ENCODE assay signal across 34 cellular contexts in genomic region chr13:20206065-20206725, GRCh38. TPM values are rescaled to one million over a fixed set of nuclear protein-coding genes. Genes with fewer than 3 reads are reported as not detected.
"Had no signal": no experiment of that assay in that cellular context is flagged by ENCODE, and none has a peak within 500 bp of the region (broad histone marks: within the 10 kb centered on the region; RNA-seq: fewer than 3 reads in every experiment).

No MANE protein-coding gene starts in this region.

- H3K4me1 ChIP-seq: ascending aorta, heart left ventricle, right lobe of liver, testis, transverse colon had no signal

- DNase-seq: activated CD4-positive, alpha-beta memory T cell treated with anti-CD3 and anti-CD28 coated beads, Interleukin-2, amount 10 ng/mL, durations not matched to agents 7 days and 5 days; activated CD4-positive, alpha-beta T cell treated with anti-CD3 and anti-CD28 coated beads for 4 hours; activated CD4-positive, CD25-positive, alpha-beta regulatory T cell; activated CD8-positive, alpha-beta memory T cell treated with anti-CD3 and anti-CD28 coated beads, Interleukin-2, amount 50 U/mL, for 48 hours; activated gamma-delta T cell; activated naive CD4-positive, alpha-beta T cell treated with anti-CD3 and anti-CD28 coated beads, Interleukin-2, amount 10 ng/mL, durations not matched to agents 7 days and 5 days; activated naive CD8-positive, alpha-beta T cell treated with anti-CD3 and anti-CD28 coated beads, Interleukin-2, amount 10 ng/mL, durations not matched to agents 7 days and 5 days; activated T-cell treated with anti-CD3 and anti-CD28 coated beads, Interleukin-2, amount 50 U/mL, for 24 hours; brain microvascular endothelial cell; dorsolateral prefrontal cortex; effector memory CD8-positive, alpha-beta T cell; foreskin fibroblast; heart left ventricle; hypothalamus; immature natural killer cell; kidney; left colon; naive B cell; nephron progenitor cell; ovary; right lobe of liver; stimulated activated CD4-positive, alpha-beta T cell treated with anti-CD3 and anti-CD28 coated beads, Interleukin-4, amount 100 ng/mL, for 1 hour; stimulated activated naive CD8-positive, alpha-beta T cell treated with anti-CD3 and anti-CD28 coated beads, Interleukin-15, Interleukin-2, amounts not matched to agents 100 U/mL and 50 U/mL, for 24 hours; testis; transverse colon had no signal

- H3K36me3 Mint-ChIP-seq: activated naive CD4-positive, alpha-beta T cell treated with anti-CD3 and anti-CD28 coated beads, Interleukin-2, amount 10 ng/mL, durations not matched to agents 7 days and 5 days; immature natural killer cell had no signal

- H3K9me3 ChIP-seq: ascending aorta, neutrophil, right lobe of liver, testis, transverse colon had no signal

- H3K4me1 Mint-ChIP-seq: immature natural killer cell, nephron progenitor cell had no signal

- H3K4me3 Mint-ChIP-seq: activated CD4-positive, alpha-beta memory T cell treated with anti-CD3 and anti-CD28 coated beads, Interleukin-2, amount 10 ng/mL, durations not matched to agents 7 days and 5 days; activated naive CD4-positive, alpha-beta T cell treated with anti-CD3 and anti-CD28 coated beads, Interleukin-2, amount 10 ng/mL, durations not matched to agents 7 days and 5 days; activated naive CD8-positive, alpha-beta T cell treated with anti-CD3 and anti-CD28 coated beads, Interleukin-2, amount 10 ng/mL, durations not matched to agents 7 days and 5 days; activated T-cell treated with anti-CD3 and anti-CD28 coated beads, Interleukin-2, amount 50 U/mL, for 24 hours; effector memory CD8-positive, alpha-beta T cell; immature natural killer cell; mesothelial cell of epicardium; nephron progenitor cell had no signal

- H3K36me3 ChIP-seq: ascending aorta, brain microvascular endothelial cell, heart left ventricle, neutrophil, ovary, right lobe of liver, transverse colon had no signal

- H3K27ac Mint-ChIP-seq: activated CD4-positive, alpha-beta memory T cell treated with anti-CD3 and anti-CD28 coated beads, Interleukin-2, amount 10 ng/mL, durations not matched to agents 7 days and 5 days; activated naive CD4-positive, alpha-beta T cell treated with anti-CD3 and anti-CD28 coated beads, Interleukin-2, amount 10 ng/mL, durations not matched to agents 7 days and 5 days; activated naive CD8-positive, alpha-beta T cell treated with anti-CD3 and anti-CD28 coated beads, Interleukin-2, amount 10 ng/mL, durations not matched to agents 7 days and 5 days; activated T-cell treated with anti-CD3 and anti-CD28 coated beads, Interleukin-2, amount 50 U/mL, for 24 hours; effector memory CD8-positive, alpha-beta T cell; immature natural killer cell; mesothelial cell of epicardium; naive B cell; nephron progenitor cell; progenitor cell of endocrine pancreas had no signal

- H3K4me3 ChIP-seq: ascending aorta, coronary artery, dorsolateral prefrontal cortex, heart left ventricle, ovary, right lobe of liver, testis, transverse colon had no signal

- H3K27me3 ChIP-seq: ascending aorta, ovary, right lobe of liver, testis had no signal

- H3K9me3 Mint-ChIP-seq: immature natural killer cell had no signal

- ATAC-seq: effector memory CD8-positive, alpha-beta T cell; heart left ventricle; left colon; right lobe of liver; stimulated activated naive CD8-positive, alpha-beta T cell treated with anti-CD3 and anti-CD28 coated beads, Interleukin-15, Interleukin-2, amounts not matched to agents 100 U/mL and 50 U/mL, for 24 hours had no signal

RNA-seq across cellular contexts. Expression of gene GJB2, which starts 13.5 kb away (rescaled TPM):
- total RNA-seq: endothelial cell of umbilical vein had no signal

RNA-seq across cellular contexts. Expression of gene GJB6, which starts 25.9 kb away (rescaled TPM):
- total RNA-seq: ascending aorta, cardiac septum, endothelial cell of umbilical vein, heart left ventricle, kidney, left colon, ovary, renal cortical epithelial cell, right lobe of liver, skeletal muscle tissue had no signal

RNA-seq across cellular contexts. Expression of gene GJA3, which starts 45.3 kb away (rescaled TPM):
- total RNA-seq: ascending aorta, endothelial cell of umbilical vein, left colon had no signal
